17 cellular contexts compared by ENCODE assay signal in genomic region chr2:23430263-23430662, GRCh38. TPM values are rescaled to one million over a fixed set of nuclear protein-coding genes. Genes with fewer than 3 reads are reported as not detected.
A peak's percentile ranks its signal among the peaks of the same experiment; 100 is the strongest.
DNase-seq lines count a peak whose midpoint lies in the region; ATAC-seq lines count a peak whose summit lies in the region.
"Had no signal": no experiment of that assay in that cellular context is flagged by ENCODE, and none has a peak within 500 bp of the region (broad histone marks: within the 10 kb centered on the region; RNA-seq: fewer than 3 reads in every experiment).

No MANE protein-coding gene starts in this region.

- CTCF ChIA-PET in activated CD4-positive, alpha-beta T cell treated with anti-CD3 and anti-CD28 coated beads for 36 hours (lab: Charles Lee): no interaction called here

- no peaks in the 10 kb centered on the region for H3K9me3 Mint-ChIP-seq in activated CD4-positive, alpha-beta T cell treated with anti-CD3 and anti-CD28 coated beads for 36 hours (ENCODE audit: low read depth)
- H3K9me3 Mint-ChIP-seq: dendritic cell treated with granulocyte-macrophage colony-stimulating factor and Interleukin-4, amounts not matched to agents 40 ng/mL and 50 ng/mL, for 4 days; nephron had no signal

- H3K27me3 Mint-ChIP-seq in activated CD4-positive, alpha-beta T cell treated with anti-CD3 and anti-CD28 coated beads for 36 hours: peaks cover 9% of the 10 kb centered on the region

- intact Hi-C loops in activated CD4-positive, alpha-beta T cell treated with anti-CD3 and anti-CD28 coated beads for 36 hours (cut with DNase I, micrococcal nuclease): no loop called here

- H3K27ac Mint-ChIP-seq in activated CD4-positive, alpha-beta T cell treated with anti-CD3 and anti-CD28 coated beads for 36 hours: no peak overlapping the region
- H3K27ac Mint-ChIP-seq: dendritic cell treated with granulocyte-macrophage colony-stimulating factor and Interleukin-4, amounts not matched to agents 40 ng/mL and 50 ng/mL, for 4 days had no signal

- POLR2A ChIA-PET in activated CD4-positive, alpha-beta T cell treated with anti-CD3 and anti-CD28 coated beads for 36 hours (lab: Charles Lee): no interaction called here

- in situ Hi-C loops in ACHN (cut with HindIII; ENCODE audit: low pct_ligation_motif_present, low pct_unique_long_range_greater_than_20kb, low sequenced_read_pairs): no loop called here

- no peaks in the 10 kb centered on the region for H3K4me1 Mint-ChIP-seq in activated CD4-positive, alpha-beta T cell treated with anti-CD3 and anti-CD28 coated beads for 36 hours

- no peak for ATAC-seq in GM19463 (IDR thresholded peaks at IDR 0.05; ENCODE audit: unreplicated experiment)
- no peak for ATAC-seq in activated CD4-positive, alpha-beta T cell treated with anti-CD3 and anti-CD28 coated beads for 36 hours
- ATAC-seq: GM12878, upper lobe of right lung had no signal

- H3K4me3 Mint-ChIP-seq in activated CD4-positive, alpha-beta T cell treated with anti-CD3 and anti-CD28 coated beads for 36 hours: no peak overlapping the region
- H3K4me3 Mint-ChIP-seq: dendritic cell treated with granulocyte-macrophage colony-stimulating factor and Interleukin-4, amounts not matched to agents 40 ng/mL and 50 ng/mL, for 4 days; nephron had no signal

- DNase-seq in ACHN (peak; percentile 54), LHCN-M2 (ENCODE audit: low read depth) (peak; percentile 84), ecto neural progenitor cell (ENCODE audit: low spot score) (peak; percentile 17), myocyte (ENCODE audit: low read depth) (peak; percentile 91), globus pallidus (ENCODE audit: low spot score) (no peak)
- no peak for DNase-seq in activated naive CD4-positive, alpha-beta T cell treated with Interleukin-2 at 50 U/mL for 16 hours
- DNase-seq in activated CD4-positive, alpha-beta T cell treated with anti-CD3 and anti-CD28 coated beads for 36 hours: no peak
- DNase-seq: activated CD4-positive, alpha-beta T cell treated with anti-CD3 and anti-CD28 coated beads, Interleukin-2, amount 50 U/mL, for 4 hours; activated naive CD4-positive, alpha-beta T cell; AML-193; NCI-H1105; NCI-H446 treated with DMSO at 0.1 percent for 48 hours; upper lobe of right lung had no signal

- H3K36me3 Mint-ChIP-seq in activated CD4-positive, alpha-beta T cell treated with anti-CD3 and anti-CD28 coated beads for 36 hours (ENCODE audit: low read depth): no peaks in the 10 kb centered on the region

RNA-seq across cellular contexts. Expression of gene KLHL29, which starts 45.3 kb away (rescaled TPM):
- total RNA-seq in LHCN-M2 (2014; rRNA removed) (3.2 and 5.2 TPM in 2 replicates), myocyte (3.6 and 8.2 TPM in 2 replicates)
- polyA plus RNA-seq in LHCN-M2 (2012): 1.8 TPM
- polyA plus RNA-seq in myocyte (2012): 9.9 TPM
- total RNA-seq in activated CD4-positive, alpha-beta T cell treated with anti-CD3 and anti-CD28 coated beads for 36 hours: 1 to 10 TPM; 1.7 to 2.0 TPM

Comparison
In these comparisons a context has a peak if more than half of its experiments do, and no peak if none do; other contexts are left out.
1. DNase-seq: peak in ACHN (single experiment), LHCN-M2 (single experiment), ecto neural progenitor cell (single experiment) and myocyte (single experiment); none in globus pallidus (single experiment), activated naive CD4-positive, alpha-beta T cell treated with Interleukin-2 at 50 U/mL for 16 hours (single experiment) and activated CD4-positive, alpha-beta T cell treated with anti-CD3 and anti-CD28 coated beads for 36 hours (single experiment).